8 cellular contexts compared by ENCODE assay signal in the genomic region with DNA sequence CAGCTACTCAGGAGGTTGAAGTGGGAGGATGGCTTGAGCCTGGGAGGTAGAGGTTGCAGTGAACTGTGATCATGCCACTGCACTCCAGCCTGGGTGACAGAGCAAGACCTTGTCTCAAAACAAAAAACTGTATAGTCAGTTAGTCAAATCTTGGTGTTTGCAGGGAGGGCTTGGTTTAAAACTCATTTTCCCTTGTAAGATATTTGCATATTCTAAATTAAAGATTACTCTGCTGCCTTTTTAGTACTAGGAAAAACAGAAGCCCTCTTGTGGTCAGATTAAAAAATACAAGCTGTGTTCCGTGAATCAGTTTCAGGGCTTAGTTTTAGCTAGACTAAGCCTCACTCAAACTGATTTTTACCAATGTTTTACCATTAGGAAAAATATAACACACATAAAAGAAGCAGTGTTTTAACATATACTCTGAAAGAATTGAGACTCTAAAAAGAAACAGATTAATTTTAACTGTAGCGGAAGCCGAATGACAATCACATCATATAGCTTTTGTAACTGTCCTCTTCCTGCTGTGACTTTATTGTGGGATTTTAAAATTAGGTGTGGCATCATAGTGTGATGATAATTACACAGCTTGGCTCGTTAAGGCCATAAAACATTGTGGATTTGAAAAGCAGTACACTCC.
DNase-seq lines count a peak whose midpoint lies in the region; ATAC-seq and TF ChIP-seq lines count a peak whose summit lies in the region.

No MANE protein-coding gene starts in this region.

- H3K36me3 Mint-ChIP-seq in activated CD4-positive, alpha-beta T cell treated with anti-CD3 and anti-CD28 coated beads, Interleukin-2, amount 10 ng/mL, durations not matched to agents 7 days and 5 days (ENCODE audit: low read depth): no peaks in the 10 kb centered on the region

- CTCF ChIA-PET in activated CD4-positive, alpha-beta T cell treated with anti-CD3 and anti-CD28 coated beads, Interleukin-2, amount 10 ng/mL, durations not matched to agents 7 days and 5 days (lab: Charles Lee): interaction anchor here (0.7 to 1.3 kb wide), 2 partner anchors 15 to 32 kb away, joined by 3 read pairs; no protein-coding TSS in a partner anchor

- ATAC-seq in GM21526 (IDR thresholded peaks at IDR 0.05; ENCODE audit: low FRiP score, unreplicated experiment) (peak; percentile 58), HG03196 (IDR thresholded peaks at IDR 0.05; ENCODE audit: unreplicated experiment) (no peak), HG02840 (IDR thresholded peaks at IDR 0.05; ENCODE audit: low FRiP score, unreplicated experiment) (no peak)

- TF ChIP-seq POLR2A in adrenal gland (IDR thresholded peaks at IDR 0.05): no peak

- H3K27ac Mint-ChIP-seq in activated CD4-positive, alpha-beta T cell treated with anti-CD3 and anti-CD28 coated beads, Interleukin-2, amount 10 ng/mL, durations not matched to agents 7 days and 5 days: no peak overlapping the region

- H3K9me3 ChIP-seq in adrenal gland (replicated peaks in 1 of 3): no peaks in the 10 kb centered on the region

- H3K27me3 ChIP-seq in adrenal gland: no peaks in the 10 kb centered on the region

- H3K4me1 ChIP-seq in adrenal gland (replicated peaks in 1 of 2): no peaks in the 10 kb centered on the region

- intact Hi-C loops in adrenal gland (cut with DNase I): loop anchor here in 1 of 2 donors (5.0 kb wide), 1 partner anchor 340 kb away; no protein-coding TSS in a partner anchor

- H3K4me3 ChIP-seq in adrenal gland: no peak overlapping the region

- 42 to 52% (median 50%) methylated on average over 4 of the region's 4 CpGs for WGBS in adrenal gland, 4 donors

- no peak overlapping the region for H3K27ac ChIP-seq in adrenal gland

- H3K4me1 Mint-ChIP-seq in activated CD4-positive, alpha-beta T cell treated with anti-CD3 and anti-CD28 coated beads, Interleukin-2, amount 10 ng/mL, durations not matched to agents 7 days and 5 days: peaks cover 13% of the 10 kb centered on the region

- DNase-seq in DMS53 treated with DMSO at 0.1 percent for 48 hours (lab: John Stamatoyannopoulos, UW; ENCODE audit: unreplicated experiment) (peak; percentile 6), NCI-H1048 (lab: John Stamatoyannopoulos, UW) (peak; percentile 7), adrenal gland (no peak), kidney tubule cell (ENCODE audit: low spot score) (peak; percentile 35)
- no peak for DNase-seq in activated CD4-positive, alpha-beta T cell treated with anti-CD3 and anti-CD28 coated beads, Interleukin-2, amount 10 ng/mL, durations not matched to agents 7 days and 5 days

- TF ChIP-seq CTCF in adrenal gland (IDR thresholded peaks at IDR 0.05): peak; percentile 58 to 78 (median 64)

- POLR2A ChIA-PET in activated CD4-positive, alpha-beta T cell treated with anti-CD3 and anti-CD28 coated beads, Interleukin-2, amount 10 ng/mL, durations not matched to agents 7 days and 5 days (lab: Charles Lee): no interaction called here

- no peaks in the 10 kb centered on the region for H3K9me3 Mint-ChIP-seq in activated CD4-positive, alpha-beta T cell treated with anti-CD3 and anti-CD28 coated beads, Interleukin-2, amount 10 ng/mL, durations not matched to agents 7 days and 5 days

- H3K36me3 ChIP-seq in adrenal gland (replicated peaks in 1 of 2): no peaks in the 10 kb centered on the region

- peaks cover 6% of the 10 kb centered on the region for H3K27me3 Mint-ChIP-seq in activated CD4-positive, alpha-beta T cell treated with anti-CD3 and anti-CD28 coated beads, Interleukin-2, amount 10 ng/mL, durations not matched to agents 7 days and 5 days

- no peak overlapping the region for H3K4me3 Mint-ChIP-seq in activated CD4-positive, alpha-beta T cell treated with anti-CD3 and anti-CD28 coated beads, Interleukin-2, amount 10 ng/mL, durations not matched to agents 7 days and 5 days

Comparison
In these comparisons a context has a peak if more than half of its experiments do, and no peak if none do; other contexts are left out.
1. DNase-seq: peak in DMS53 treated with DMSO at 0.1 percent for 48 hours (single experiment), NCI-H1048 (single experiment) and kidney tubule cell (single experiment); none in adrenal gland (0 of 7) and activated CD4-positive, alpha-beta T cell treated with anti-CD3 and anti-CD28 coated beads, Interleukin-2, amount 10 ng/mL, durations not matched to agents 7 days and 5 days (single experiment).